In genomic region chr20:17710379-17711305, GRCh38 we compare ENCODE assay signal across 1 cellular context.
A peak's percentile ranks its signal among the peaks of the same experiment; 100 is the strongest.
TF ChIP-seq lines count a peak whose summit lies in the region.

No MANE protein-coding gene starts in this region.

TF ChIP-seq in HepG2, 621 proteins besides CTCF, POLR2A, EP300 and RAD21 (continued from another document and continues in another):
- TF ChIP-seq ZBTB40 (IDR thresholded peaks at IDR 0.05) (no peak), ZBTB40 (CRISPR knock-in tag; IDR thresholded peaks at IDR 0.05) (no peak), ATF1 (CRISPR knock-in tag; IDR thresholded peaks at IDR 0.05) (no peak), ZNF639 (CRISPR knock-in tag; conservative IDR thresholded peaks at IDR 0.05) (0 out of 2 replicates have a peak, but pooled peaks have one; percentile 43), ISL2 (CRISPR knock-in tag; IDR thresholded peaks at IDR 0.05) (peak; percentile 48; the same call in 1 of the 2 replicates), NCOR1 (IDR thresholded peaks at IDR 0.05; ENCODE audit: borderline replicate concordance, low read length) (peak; percentile 86), ZNF687 (CRISPR knock-in tag; IDR thresholded peaks at IDR 0.05) (peak; percentile 81), ZXDC (CRISPR knock-in tag; IDR thresholded peaks at IDR 0.05) (no peak), ZSCAN12 (CRISPR knock-in tag; IDR thresholded peaks at IDR 0.05) (no peak), CREBL2 (CRISPR knock-in tag; IDR thresholded peaks at IDR 0.05; ENCODE audit: borderline replicate concordance) (no peak), SRSF9 (IDR thresholded peaks at IDR 0.05; ENCODE audit: borderline replicate concordance, insufficient read depth, low read depth, low read length, poor library complexity, severe bottlenecking) (no peak), EHMT2 (IDR thresholded peaks at IDR 0.05; ENCODE audit: borderline replicate concordance, low read depth, low read length) (no peak; the same call in 1 of the 2 replicates), HOMEZ (CRISPR knock-in tag; IDR thresholded peaks at IDR 0.05; ENCODE audit: low read depth) (peak; percentile 38; the same call in 1 of the 2 replicates), ZSCAN5A (CRISPR knock-in tag; IDR thresholded peaks at IDR 0.05; ENCODE audit: borderline replicate concordance) (0 out of 2 replicates have a peak, but pooled peaks have one; percentile 72), GMEB2 (CRISPR knock-in tag; IDR thresholded peaks at IDR 0.05; ENCODE audit: low read depth) (no peak), PITX1 (CRISPR knock-in tag; IDR thresholded peaks at IDR 0.05) (peak; percentile 42; the same call in 1 of the 2 replicates), FUBP1 (CRISPR knock-in tag; IDR thresholded peaks at IDR 0.05; ENCODE audit: borderline replicate concordance) (no peak), ZNF234 (CRISPR knock-in tag; conservative IDR thresholded peaks at IDR 0.05) (no peak), NCOA5 (CRISPR knock-in tag; IDR thresholded peaks at IDR 0.05) (no peak), NPAS2 (CRISPR knock-in tag; IDR thresholded peaks at IDR 0.05; ENCODE audit: borderline replicate concordance) (no peak), ZNF44 (CRISPR knock-in tag; IDR thresholded peaks at IDR 0.05) (no peak), TEAD3 (CRISPR knock-in tag; optimal IDR thresholded peaks at IDR 0.05; ENCODE audit: borderline replicate concordance) (peak; percentile 64), ZBTB46 (CRISPR knock-in tag; IDR thresholded peaks at IDR 0.05; ENCODE audit: borderline replicate concordance) (no peak)
